Comparison of ENCODE assay signal across 10 cellular contexts in the genomic region with DNA sequence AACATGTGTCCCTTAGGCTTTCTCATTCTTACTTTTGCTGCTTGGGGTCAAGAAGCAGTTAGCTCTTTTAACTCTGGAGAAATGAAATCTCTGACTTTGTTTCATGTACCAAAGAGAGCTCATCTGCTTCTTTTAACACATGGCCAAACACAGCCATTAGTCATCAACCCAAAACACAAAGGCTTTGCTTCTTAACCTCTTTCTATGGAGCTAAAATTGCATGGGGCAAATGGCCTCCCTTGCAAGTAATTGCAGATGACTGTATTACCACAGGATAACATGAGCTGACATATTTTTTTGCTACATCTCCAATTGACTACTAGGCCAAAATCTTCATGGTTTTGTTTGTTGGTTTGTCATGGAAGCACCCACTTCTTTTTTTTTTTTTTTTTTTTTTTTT.
"Had no signal": no experiment of that assay in that cellular context is flagged by ENCODE, and none has a peak within 500 bp of the region (broad histone marks: within the 10 kb centered on the region; RNA-seq: fewer than 3 reads in every experiment).

No MANE protein-coding gene starts in this region.

- H3K9me3 ChIP-seq: heart right ventricle, testis had no signal

- DNase-seq: activated naive CD4-positive, alpha-beta T cell treated with anti-CD3 and anti-CD28 coated beads for 36 hours; effector memory CD4-positive, alpha-beta T cell; erythroblast; heart right ventricle; islet precursor cell; left lung; stimulated activated CD4-positive, alpha-beta T cell treated with anti-CD3 and anti-CD28 coated beads, Interleukin-4, amount 100 ng/mL, for 24 hours; SW 1271; testis had no signal

- FAIRE-seq: frontal cortex had no signal

- H3K27me3 ChIP-seq: heart right ventricle, left lung, testis had no signal

- H3K36me3 ChIP-seq: heart right ventricle, left lung had no signal

- H3K27ac ChIP-seq: heart right ventricle, left lung, testis had no signal

- H3K4me3 ChIP-seq: heart right ventricle, left lung, testis had no signal
